ENCODE assay signal across 34 cellular contexts in genomic region chrX:103797691-103798090, GRCh38. TPM values are rescaled to one million over a fixed set of nuclear protein-coding genes. Genes with fewer than 3 reads are reported as not detected.
"Had no signal": no experiment of that assay in that cellular context is flagged by ENCODE, and none has a peak within 500 bp of the region (broad histone marks: within the 10 kb centered on the region; RNA-seq: fewer than 3 reads in every experiment).

No MANE protein-coding gene starts in this region.

- H3K27ac ChIP-seq: left lung, lower lobe of right lung, neural progenitor cell, neutrophil, parathyroid adenoma, right atrium auricular region, right lobe of liver, suprapubic skin, thoracic aorta, tibial artery, upper lobe of right lung had no signal

- H3K27me3 ChIP-seq: left lung, neural progenitor cell, neutrophil, right atrium auricular region, right lobe of liver, suprapubic skin, tibial artery, upper lobe of right lung had no signal

- FAIRE-seq: urothelium cell line had no signal

- H3K4me1 ChIP-seq: left lung, lower lobe of right lung, right atrium auricular region, right lobe of liver, suprapubic skin, upper lobe of right lung had no signal

- H3K9ac ChIP-seq: neural progenitor cell, parathyroid adenoma had no signal

- H3K4me3 Mint-ChIP-seq: mesothelial cell of epicardium; naive B cell; natural killer cell; nephron progenitor cell; neural progenitor cell; stimulated activated effector memory CD8-positive, alpha-beta T cell treated with anti-CD3 and anti-CD28 coated beads, Interleukin-12 subunit alpha, Interleukin-12 subunit beta, amount 100 ng/mL, for 72 hours; stimulated activated naive CD8-positive, alpha-beta T cell treated with anti-CD3 and anti-CD28 coated beads, Interleukin-15, Interleukin-2, amounts not matched to agents 100 ng/mL and 50 ng/mL, for 24 hours had no signal

- H3K27ac Mint-ChIP-seq: mesothelial cell of epicardium; naive B cell; natural killer cell; nephron progenitor cell; neural progenitor cell; progenitor cell of endocrine pancreas; stimulated activated effector memory CD8-positive, alpha-beta T cell treated with anti-CD3 and anti-CD28 coated beads, Interleukin-12 subunit alpha, Interleukin-12 subunit beta, amount 100 ng/mL, for 72 hours; stimulated activated naive CD8-positive, alpha-beta T cell treated with anti-CD3 and anti-CD28 coated beads, Interleukin-15, Interleukin-2, amounts not matched to agents 100 ng/mL and 50 ng/mL, for 24 hours had no signal

- H3K4me2 ChIP-seq: neural progenitor cell, smooth muscle cell had no signal

- H3K79me2 ChIP-seq: parathyroid adenoma had no signal

- H2AFZ ChIP-seq: neural progenitor cell, parathyroid adenoma had no signal

- H3K36me3 Mint-ChIP-seq: mesothelial cell of epicardium; naive B cell; natural killer cell; neural progenitor cell; stimulated activated effector memory CD8-positive, alpha-beta T cell treated with anti-CD3 and anti-CD28 coated beads, Interleukin-12 subunit alpha, Interleukin-12 subunit beta, amount 100 ng/mL, for 72 hours had no signal

- H3K9me3 Mint-ChIP-seq: mesothelial cell of epicardium; naive B cell; natural killer cell; nephron progenitor cell; neural progenitor cell; stimulated activated effector memory CD8-positive, alpha-beta T cell treated with anti-CD3 and anti-CD28 coated beads, Interleukin-12 subunit alpha, Interleukin-12 subunit beta, amount 100 ng/mL, for 72 hours; stimulated activated naive CD8-positive, alpha-beta T cell treated with anti-CD3 and anti-CD28 coated beads, Interleukin-15, Interleukin-2, amounts not matched to agents 100 ng/mL and 50 ng/mL, for 24 hours had no signal

- H3K4me1 Mint-ChIP-seq: mesothelial cell of epicardium; naive B cell; natural killer cell; stimulated activated effector memory CD8-positive, alpha-beta T cell treated with anti-CD3 and anti-CD28 coated beads, Interleukin-12 subunit alpha, Interleukin-12 subunit beta, amount 100 ng/mL, for 72 hours had no signal

- H3K4me3 ChIP-seq: left lung, lower lobe of right lung, neural progenitor cell, right atrium auricular region, right lobe of liver, smooth muscle cell, suprapubic skin, thoracic aorta, tibial artery, upper lobe of right lung had no signal

- H3K27me3 Mint-ChIP-seq: naive B cell; progenitor cell of endocrine pancreas; stimulated activated naive CD8-positive, alpha-beta T cell treated with anti-CD3 and anti-CD28 coated beads, Interleukin-15, Interleukin-2, amounts not matched to agents 100 ng/mL and 50 ng/mL, for 24 hours had no signal

- H3K9me3 ChIP-seq: left lung, lower lobe of right lung, neutrophil, right atrium auricular region, right lobe of liver, suprapubic skin, thoracic aorta, tibial artery, upper lobe of right lung had no signal

- ATAC-seq: left colon; left lung; lower lobe of right lung; natural killer cell; right lobe of liver; stimulated activated effector memory CD8-positive, alpha-beta T cell treated with anti-CD3 and anti-CD28 coated beads, Interleukin-12 subunit alpha, Interleukin-12 subunit beta, amount 100 ng/mL, for 72 hours; upper lobe of right lung had no signal

- H3K36me3 ChIP-seq: left lung, lower lobe of right lung, neural progenitor cell, neutrophil, right atrium auricular region, right lobe of liver, suprapubic skin, thoracic aorta, tibial artery, upper lobe of right lung had no signal

- DNase-seq: hippocampal formation; kidney; left colon; left lung; lower lobe of right lung; mesendoderm; naive B cell; natural killer cell; nephron progenitor cell; occipital lobe; right lobe of liver; stimulated activated CD4-positive, alpha-beta T cell treated with anti-CD3 and anti-CD28 coated beads, Interleukin-12 subunit alpha, Interleukin-12 subunit beta, amount 100 ng/mL, for 4 hours; stimulated activated CD4-positive, alpha-beta T cell treated with anti-CD3 and anti-CD28 coated beads, Interleukin-15, amount 100 ng/mL, for 24 hours; stimulated activated CD4-positive, alpha-beta T cell treated with anti-CD3 and anti-CD28 coated beads, Interleukin-2, amount 100 ng/mL, for 24 hours; stimulated activated CD4-positive, alpha-beta T cell treated with anti-CD3 and anti-CD28 coated beads, Interleukin-4, amount 100 ng/mL, for 24 hours; stimulated activated naive CD4-positive, alpha-beta T cell; tibial artery; trophoblast cell; upper lobe of right lung had no signal

RNA-seq across cellular contexts. Expression of gene PLP1, which starts 21.1 kb away (rescaled TPM):
- total RNA-seq: mononuclear cell, natural killer cell, pulmonary artery endothelial cell, renal cortical epithelial cell, smooth muscle cell, upper lobe of right lung had no signal
- polyA plus RNA-seq: smooth muscle cell had no signal

RNA-seq across cellular contexts. Expression of gene RAB9B, which starts 34.4 kb away (rescaled TPM):
- polyA plus RNA-seq: smooth muscle cell had no signal
